ENCODE assay signal across 1 cellular context in genomic region chr19:48881741-48882657, GRCh38.
A peak's percentile ranks its signal among the peaks of the same experiment; 100 is the strongest.
TF ChIP-seq lines count a peak whose summit lies in the region.

No MANE protein-coding gene starts in this region.

TF ChIP-seq in K562, 482 proteins besides CTCF, POLR2A, EP300 and RAD21 (continued from another document and continues in another):
- TF ChIP-seq ZNF511 (CRISPR knock-in tag; IDR thresholded peaks at IDR 0.05) (no peak), HMBOX1 (IDR thresholded peaks at IDR 0.05) (no peak), PPARD (CRISPR knock-in tag; IDR thresholded peaks at IDR 0.05) (peak; percentile 85), CEBPB (tag; IDR thresholded peaks at IDR 0.05) (peak; percentile 68), HDGF (IDR thresholded peaks at IDR 0.05) (no peak), ZMIZ1 (IDR thresholded peaks at IDR 0.05; ENCODE audit: low read depth in 2 of 2, low read length in 2 of 2) (0 out of 4 replicates have a peak, but pooled peaks of 1 of the 2 experiments have one; percentile 22), GATA2 (CRISPR knock-in tag; IDR thresholded peaks at IDR 0.05) (no peak), ZNF76 (CRISPR knock-in tag; IDR thresholded peaks at IDR 0.05; ENCODE audit: borderline replicate concordance) (peak; percentile 69; the same call in 1 of the 2 replicates), ZFP36 (IDR thresholded peaks at IDR 0.05; ENCODE audit: low read depth, low read length, partially characterized antibody) (no peak), ZNF639 (CRISPR knock-in tag; conservative IDR thresholded peaks at IDR 0.05 in 1 of 2, IDR thresholded peaks at IDR 0.05 in 1 of 2) (peak in 1 of 2 experiments; percentile 88; a peak in 2 of 4 replicates), RBM15 (IDR thresholded peaks at IDR 0.05; ENCODE audit: insufficient read depth, low read length) (no peak), SAFB (IDR thresholded peaks at IDR 0.05; ENCODE audit: borderline replicate concordance, low read depth, low read length) (no peak), JUN (IDR thresholded peaks at IDR 0.05; ENCODE audit: borderline replicate concordance, low read depth, low read length) (no peak), JUN (CRISPR knock-in tag; IDR thresholded peaks at IDR 0.05; ENCODE audit: borderline replicate concordance) (no peak), HNRNPL (IDR thresholded peaks at IDR 0.05; ENCODE audit: low read depth, low read length) (no peak), E2F1 (CRISPR knock-in tag; IDR thresholded peaks at IDR 0.05) (no peak), NR2C1 (IDR thresholded peaks at IDR 0.05) (0 out of 2 replicates have a peak, but pooled peaks have one; percentile 30), NR2C1 (tag; IDR thresholded peaks at IDR 0.05) (peak; percentile 87), SAP30 (IDR thresholded peaks at IDR 0.05; ENCODE audit: borderline replicate concordance, insufficient read depth, low read depth, low read length, poor library complexity, severe bottlenecking) (no peak), ZNF668 (CRISPR knock-in tag; IDR thresholded peaks at IDR 0.05) (peak; percentile 97), ZNF280A (IDR thresholded peaks at IDR 0.05; ENCODE audit: low read depth, partially characterized antibody) (peak; percentile 82), HDAC1 (IDR thresholded peaks at IDR 0.05) (no peak), SREBF1 (IDR thresholded peaks at IDR 0.05; ENCODE audit: borderline replicate concordance, low read depth, low read length) (no peak), E2F8 (IDR thresholded peaks at IDR 0.05; ENCODE audit: low read depth, partially characterized antibody) (no peak), BDP1 (IDR thresholded peaks at IDR 0.05; ENCODE audit: insufficient read depth, insufficient read length) (no peak), SMAD4 (CRISPR knock-in tag; conservative IDR thresholded peaks at IDR 0.05) (peak; percentile 95), MTA2 (IDR thresholded peaks at IDR 0.05; ENCODE audit: low read depth) (no peak), HMG20A (CRISPR knock-in tag; conservative IDR thresholded peaks at IDR 0.05) (no peak), CC2D1A (IDR thresholded peaks at IDR 0.05) (no peak), ZNF277 (CRISPR knock-in tag; IDR thresholded peaks at IDR 0.05; ENCODE audit: borderline replicate concordance) (no peak), ZNF561 (CRISPR knock-in tag; conservative IDR thresholded peaks at IDR 0.05) (0 out of 2 replicates have a peak, but pooled peaks have one; percentile 45), POU5F1 (IDR thresholded peaks at IDR 0.05; ENCODE audit: borderline replicate concordance, low read depth, low read length, partially characterized antibody) (no peak), ZNF57 (CRISPR knock-in tag; IDR thresholded peaks at IDR 0.05) (no peak), SMARCA4 (IDR thresholded peaks at IDR 0.05) (no peak), AFF4 (CRISPR knock-in tag; IDR thresholded peaks at IDR 0.05) (no peak), ZNF324 (CRISPR knock-in tag; IDR thresholded peaks at IDR 0.05) (peak; percentile 70; the same call in 1 of the 2 replicates), ZNF224 (CRISPR knock-in tag; IDR thresholded peaks at IDR 0.05) (no peak), GTF2E2 (tag; IDR thresholded peaks at IDR 0.05) (no peak), BRD9 (IDR thresholded peaks at IDR 0.05; ENCODE audit: low read depth, partially characterized antibody) (no peak), FOXA1 (IDR thresholded peaks at IDR 0.05; ENCODE audit: borderline replicate concordance) (no peak), FOXK2 (conservative IDR thresholded peaks at IDR 0.05 in 1 of 2, IDR thresholded peaks at IDR 0.05 in 1 of 2; ENCODE audit: low read depth in 2 of 2) (no peak), CHD1 (IDR thresholded peaks at IDR 0.05; ENCODE audit: low read length) (no peak), MNT (conservative IDR thresholded peaks at IDR 0.05) (no peak), DACH1 (IDR thresholded peaks at IDR 0.05; ENCODE audit: partially characterized antibody) (no peak), THRAP3 (IDR thresholded peaks at IDR 0.05; ENCODE audit: borderline replicate concordance) (no peak), HEY1 (CRISPR knock-in tag; IDR thresholded peaks at IDR 0.05; ENCODE audit: borderline replicate concordance) (no peak), ZNF507 (tag; conservative IDR thresholded peaks at IDR 0.05) (no peak)
